ENCODE assay signal across 13 cellular contexts in the genomic region with DNA sequence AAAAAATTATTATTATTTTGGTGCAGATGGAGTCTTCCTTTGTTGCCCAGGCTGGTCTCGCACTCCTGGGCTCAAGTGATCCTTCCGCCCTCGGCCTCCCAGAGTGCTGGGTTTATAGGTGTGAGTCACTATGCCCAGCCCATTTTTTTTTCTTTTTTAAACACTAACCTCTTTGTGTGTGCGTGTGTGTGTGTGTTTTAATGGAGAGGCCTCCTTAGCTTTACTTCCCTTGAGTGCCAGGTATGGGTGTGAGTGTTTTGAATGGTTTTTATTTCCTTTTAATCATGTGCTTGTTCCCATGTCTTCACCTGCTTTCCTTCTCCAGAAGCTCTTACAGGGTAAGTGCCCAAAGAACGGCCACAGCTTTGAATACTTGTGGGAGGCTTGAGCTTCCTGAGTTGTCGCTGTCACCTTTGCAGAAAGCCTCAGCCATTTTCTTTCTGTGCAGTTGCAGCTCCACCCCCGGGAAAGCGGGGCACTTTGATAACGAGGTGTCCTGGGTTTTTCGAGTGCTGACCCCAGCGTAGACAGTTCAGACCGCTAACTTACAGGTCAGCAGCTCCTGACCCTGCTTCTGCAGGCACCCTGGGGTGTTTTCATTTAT. TPM values are rescaled to one million over a fixed set of nuclear protein-coding genes. Genes with fewer than 3 reads are reported as not detected.
DNase-seq lines count a peak whose midpoint lies in the region; ATAC-seq, FAIRE-seq and TF ChIP-seq lines count a peak whose summit lies in the region.
"Had no signal": no experiment of that assay in that cellular context is flagged by ENCODE, and none has a peak within 500 bp of the region (broad histone marks: within the 10 kb centered on the region; RNA-seq: fewer than 3 reads in every experiment).

No MANE protein-coding gene starts in this region.

- H3K9me3 ChIP-seq in right cardiac atrium (ENCODE audit: control insufficient read depth, low read length) (no peaks in the 10 kb centered on the region), thyroid gland (no peaks in the 10 kb centered on the region), OCI-LY7 (ENCODE audit: low read length) (no peaks in the 10 kb centered on the region)

- 61% methylated on average over 12 of the region's 12 CpGs for WGBS in right cardiac atrium
- 39 to 52% methylated on average over 12 of the region's 12 CpGs for WGBS in thyroid gland, 2 donors
- WGBS in lower leg skin, 2 donors, result 69 to 71% methylated on average over 12 of the region's 12 CpGs

- TF ChIP-seq CTCF in thyroid gland (IDR thresholded peaks at IDR 0.05), result no peak
- no peak for TF ChIP-seq CTCF in OCI-LY7 (conservative IDR thresholded peaks at IDR 0.05; ENCODE audit: low read length)
- TF ChIP-seq CTCF in lower leg skin (IDR thresholded peaks at IDR 0.05), result no peak

- peaks cover 8% of the 10 kb centered on the region for H4K20me1 ChIP-seq in OCI-LY7 (ENCODE audit: insufficient read depth, low read length)

- H3K27me3 ChIP-seq in right cardiac atrium (ENCODE audit: control insufficient read depth, insufficient read depth) (no peaks in the 10 kb centered on the region), thyroid gland (no peaks in the 10 kb centered on the region)

- TF ChIP-seq POLR2A in thyroid gland (IDR thresholded peaks at IDR 0.05) (no peak), lower leg skin (IDR thresholded peaks at IDR 0.05) (no peak)

- H3K4me1 ChIP-seq in right cardiac atrium (ENCODE audit: control insufficient read depth, insufficient read depth, low read length) (peaks cover 28% of the 10 kb centered on the region), thyroid gland (peaks cover 25 to 38% of the 10 kb centered on the region in 2 donors), OCI-LY7 (ENCODE audit: insufficient read depth, low read length, poor library complexity, severe bottlenecking) (no peaks in the 10 kb centered on the region)

- peaks cover 19% of the 10 kb centered on the region; the same call in 1 of the 2 replicates for H3K79me2 ChIP-seq in OCI-LY7 (ENCODE audit: insufficient read depth, low read depth, low read length)

- CTCF ChIA-PET in OCI-LY7 (lab: Charles Lee; ENCODE audit: unreplicated experiment), result no interaction called here

- H3K4me3 ChIP-seq in right cardiac atrium (ENCODE audit: low read length) (no peak overlapping the region), thyroid gland (replicated peaks in 1 of 3) (no peak overlapping the region), OCI-LY7 (ENCODE audit: low read depth, low read length, poor library complexity, severe bottlenecking) (no peak overlapping the region), lower leg skin (ENCODE audit: low read depth, poor library complexity, severe bottlenecking) (no peak overlapping the region)

- H3K4me2 ChIP-seq in OCI-LY7 (ENCODE audit: low read length), result no peak overlapping the region
- H3K4me2 ChIP-seq: KMS-11 had no signal

- H2AFZ ChIP-seq in OCI-LY7 (ENCODE audit: low read length), result no peak overlapping the region

- ATAC-seq in right cardiac atrium, result no peak

- BruUV-seq in OCI-LY7 (replicated peaks; lab: Mats Ljungman, UMichigan), result no TSS peak

- no peak for FAIRE-seq in RCC 7860 (lab: Jason Lieb, UNC)
- FAIRE-seq: H1 had no signal

- H3K36me3 ChIP-seq in thyroid gland (peaks cover 8 to 10% of the 10 kb centered on the region in 2 donors), OCI-LY7 (ENCODE audit: insufficient read depth, low read length) (peaks cover 60% of the 10 kb centered on the region; the same call in 1 of the 2 replicates)

- H3K27ac ChIP-seq in right cardiac atrium (ENCODE audit: low read length) (peak overlapping the region; percentile 75), thyroid gland (peak overlapping the region; percentile 56 to 74 (median 68)), OCI-LY7 (ENCODE audit: low read depth, low read length, poor library complexity, severe bottlenecking) (no peak overlapping the region)
- H3K27ac ChIP-seq: KMS-11 had no signal

- no peaks in the 10 kb centered on the region for H3K9me2 ChIP-seq in OCI-LY7 (ENCODE audit: insufficient read depth, low read length)

- intact Hi-C loops in right cardiac atrium (cut with DNase I), result no loop called here
- intact Hi-C loops in thyroid gland (cut with DNase I), result no loop called here
- intact Hi-C loops in OCI-LY7 (cut with micrococcal nuclease; ENCODE audit: unreplicated experiment), result no loop called here
- intact Hi-C loops in lower leg skin (cut with DNase I; ENCODE audit: low total_unique reads), result no loop called here

- DNase-seq in NCI-H748 (lab: John Stamatoyannopoulos, UW; ENCODE audit: unreplicated experiment) (peak; percentile 25), NCI-H748 treated with DMSO at 0.1 percent for 48 hours (lab: John Stamatoyannopoulos, UW) (no peak), RCC 7860 (ENCODE audit: low spot score) (peak; percentile 23), right cardiac atrium (no peak), thyroid gland (peak; percentile 73 to 78), OCI-LY7 (ENCODE audit: low spot score) (no peak), lower leg skin (ENCODE audit: low spot score in 2 of 2) (no peak), dermis blood vessel endothelial cell (no peak)
- DNase-seq: activated naive CD4-positive, alpha-beta T cell treated with anti-CD3 and anti-CD28 coated beads, Interleukin-2, amount 10 ng/mL, durations not matched to agents 7 days and 5 days; occipital lobe; stimulated activated CD8-positive, alpha-beta memory T cell treated with anti-CD3 and anti-CD28 coated beads, Interleukin-4, amount 100 ng/mL, for 48 hours had no signal

- POLR2A ChIA-PET in OCI-LY7 (lab: Charles Lee), result no interaction called here

RNA-seq across cellular contexts. Expression of a gene that starts 22.6 kb away (rescaled TPM):
- total RNA-seq in right cardiac atrium (100 to 1,000 TPM in 3 of 4 donors, 10 to 100 TPM in 1; 92.3 to 194 (median 175) TPM), thyroid gland (100 to 1,000 TPM in 1 of 4 donors, 10 to 100 TPM in 3; 91.6 to 105 (median 95.5) TPM), OCI-LY7 (2022) (40.0 and 41.8 TPM in 2 replicates), lower leg skin (10 to 100 TPM; 45.8 to 68.2 (median 54.9) TPM), dermis blood vessel endothelial cell (16.0 and 24.5 TPM in 2 replicates)
- polyA plus RNA-seq in right cardiac atrium, result 94.4 TPM
- total RNA-seq in OCI-LY7 (2014; rRNA removed; shearing (Covaris generic)), result 49.0 and 56.2 TPM in 2 replicates

Comparison
In these comparisons a context has a peak if more than half of its experiments do, and no peak if none do; other contexts are left out.
1. DNase-seq: peak in NCI-H748 (single experiment), RCC 7860 (single experiment) and thyroid gland (2 of 2); none in NCI-H748 treated with DMSO at 0.1 percent for 48 hours (single experiment), right cardiac atrium (0 of 3), OCI-LY7 (single experiment), lower leg skin (0 of 2) and dermis blood vessel endothelial cell (single experiment).